In the genomic region with DNA sequence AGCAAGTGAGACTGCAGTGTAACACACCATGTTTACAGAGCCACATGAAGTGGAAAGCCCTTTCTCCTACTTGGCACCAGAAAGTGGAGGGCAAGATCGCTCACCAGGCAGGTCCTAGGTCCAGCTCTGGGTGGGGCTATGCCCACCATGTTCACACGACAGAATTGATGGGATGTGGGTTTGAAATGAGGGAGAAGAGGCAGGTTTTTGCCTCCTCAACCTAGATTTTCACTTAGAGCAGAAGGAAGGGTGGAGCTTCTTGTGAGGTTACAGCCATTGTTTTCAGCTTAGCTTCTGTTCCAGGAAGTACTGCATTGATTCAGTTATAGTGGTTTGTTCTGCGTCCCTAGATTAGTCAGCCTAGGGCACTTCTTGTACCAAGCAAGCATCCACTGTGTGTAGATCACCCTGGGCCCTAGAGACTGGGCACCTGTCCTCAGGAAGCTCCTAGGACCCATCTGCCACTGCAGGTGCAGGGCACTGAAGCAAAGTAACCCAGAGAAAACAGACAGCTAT, we compare ENCODE assay signal across 1 cellular context.
TF ChIP-seq lines count a peak whose summit lies in the region.

No MANE protein-coding gene starts in this region.

TF ChIP-seq in K562, 482 proteins besides CTCF, POLR2A, EP300 and RAD21 (continued from another document and continues in another):
- TF ChIP-seq CHD4 (IDR thresholded peaks at IDR 0.05; ENCODE audit: insufficient read depth, insufficient replicate concordance, low read depth, low read length, poor library complexity, severe bottlenecking) = no peak
- TF ChIP-seq ARHGAP35 (IDR thresholded peaks at IDR 0.05; ENCODE audit: partially characterized antibody) = no peak
- TF ChIP-seq, protein P1, sequence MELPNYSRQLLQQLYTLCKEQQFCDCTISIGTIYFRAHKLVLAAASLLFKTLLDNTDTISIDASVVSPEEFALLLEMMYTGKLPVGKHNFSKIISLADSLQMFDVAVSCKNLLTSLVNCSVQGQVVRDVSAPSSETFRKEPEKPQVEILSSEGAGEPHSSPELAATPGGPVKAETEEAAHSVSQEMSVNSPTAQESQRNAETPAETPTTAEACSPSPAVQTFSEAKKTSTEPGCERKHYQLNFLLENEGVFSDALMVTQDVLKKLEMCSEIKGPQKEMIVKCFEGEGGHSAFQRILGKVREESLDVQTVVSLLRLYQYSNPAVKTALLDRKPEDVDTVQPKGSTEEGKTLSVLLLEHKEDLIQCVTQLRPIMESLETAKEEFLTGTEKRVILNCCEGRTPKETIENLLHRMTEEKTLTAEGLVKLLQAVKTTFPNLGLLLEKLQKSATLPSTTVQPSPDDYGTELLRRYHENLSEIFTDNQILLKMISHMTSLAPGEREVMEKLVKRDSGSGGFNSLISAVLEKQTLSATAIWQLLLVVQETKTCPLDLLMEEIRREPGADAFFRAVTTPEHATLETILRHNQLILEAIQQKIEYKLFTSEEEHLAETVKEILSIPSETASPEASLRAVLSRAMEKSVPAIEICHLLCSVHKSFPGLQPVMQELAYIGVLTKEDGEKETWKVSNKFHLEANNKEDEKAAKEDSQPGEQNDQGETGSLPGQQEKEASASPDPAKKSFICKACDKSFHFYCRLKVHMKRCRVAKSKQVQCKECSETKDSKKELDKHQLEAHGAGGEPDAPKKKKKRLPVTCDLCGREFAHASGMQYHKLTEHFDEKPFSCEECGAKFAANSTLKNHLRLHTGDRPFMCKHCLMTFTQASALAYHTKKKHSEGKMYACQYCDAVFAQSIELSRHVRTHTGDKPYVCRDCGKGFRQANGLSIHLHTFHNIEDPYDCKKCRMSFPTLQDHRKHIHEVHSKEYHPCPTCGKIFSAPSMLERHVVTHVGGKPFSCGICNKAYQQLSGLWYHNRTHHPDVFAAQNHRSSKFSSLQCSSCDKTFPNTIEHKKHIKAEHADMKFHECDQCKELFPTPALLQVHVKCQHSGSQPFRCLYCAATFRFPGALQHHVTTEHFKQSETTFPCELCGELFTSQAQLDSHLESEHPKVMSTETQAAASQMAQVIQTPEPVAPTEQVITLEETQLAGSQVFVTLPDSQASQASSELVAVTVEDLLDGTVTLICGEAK (IDR thresholded peaks at IDR 0.05) = no peak
- TF ChIP-seq, protein P1 (CRISPR knock-in tag; IDR thresholded peaks at IDR 0.05) = no peak
- TF ChIP-seq, protein P2, sequence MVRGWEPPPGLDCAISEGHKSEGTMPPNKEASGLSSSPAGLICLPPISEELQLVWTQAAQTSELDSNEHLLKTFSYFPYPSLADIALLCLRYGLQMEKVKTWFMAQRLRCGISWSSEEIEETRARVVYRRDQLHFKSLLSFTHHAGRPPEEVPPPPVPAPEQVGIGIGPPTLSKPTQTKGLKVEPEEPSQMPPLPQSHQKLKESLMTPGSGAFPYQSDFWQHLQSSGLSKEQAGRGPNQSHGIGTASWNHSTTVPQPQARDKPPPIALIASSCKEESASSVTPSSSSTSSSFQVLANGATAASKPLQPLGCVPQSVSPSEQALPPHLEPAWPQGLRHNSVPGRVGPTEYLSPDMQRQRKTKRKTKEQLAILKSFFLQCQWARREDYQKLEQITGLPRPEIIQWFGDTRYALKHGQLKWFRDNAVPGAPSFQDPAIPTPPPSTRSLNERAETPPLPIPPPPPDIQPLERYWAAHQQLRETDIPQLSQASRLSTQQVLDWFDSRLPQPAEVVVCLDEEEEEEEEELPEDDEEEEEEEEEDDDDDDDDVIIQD (CRISPR knock-in tag; IDR thresholded peaks at IDR 0.05) = 0 out of 2 replicates have a peak, but pooled peaks have one; percentile 48
- TF ChIP-seq ZNF76 (CRISPR knock-in tag; IDR thresholded peaks at IDR 0.05; ENCODE audit: borderline replicate concordance) = peak; percentile 65; the same call in 1 of the 2 replicates
- TF ChIP-seq, protein P3, sequence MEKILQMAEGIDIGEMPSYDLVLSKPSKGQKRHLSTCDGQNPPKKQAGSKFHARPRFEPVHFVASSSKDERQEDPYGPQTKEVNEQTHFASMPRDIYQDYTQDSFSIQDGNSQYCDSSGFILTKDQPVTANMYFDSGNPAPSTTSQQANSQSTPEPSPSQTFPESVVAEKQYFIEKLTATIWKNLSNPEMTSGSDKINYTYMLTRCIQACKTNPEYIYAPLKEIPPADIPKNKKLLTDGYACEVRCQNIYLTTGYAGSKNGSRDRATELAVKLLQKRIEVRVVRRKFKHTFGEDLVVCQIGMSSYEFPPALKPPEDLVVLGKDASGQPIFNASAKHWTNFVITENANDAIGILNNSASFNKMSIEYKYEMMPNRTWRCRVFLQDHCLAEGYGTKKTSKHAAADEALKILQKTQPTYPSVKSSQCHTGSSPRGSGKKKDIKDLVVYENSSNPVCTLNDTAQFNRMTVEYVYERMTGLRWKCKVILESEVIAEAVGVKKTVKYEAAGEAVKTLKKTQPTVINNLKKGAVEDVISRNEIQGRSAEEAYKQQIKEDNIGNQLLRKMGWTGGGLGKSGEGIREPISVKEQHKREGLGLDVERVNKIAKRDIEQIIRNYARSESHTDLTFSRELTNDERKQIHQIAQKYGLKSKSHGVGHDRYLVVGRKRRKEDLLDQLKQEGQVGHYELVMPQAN (IDR thresholded peaks at IDR 0.05; ENCODE audit: borderline replicate concordance) = no peak
- TF ChIP-seq, protein P4, sequence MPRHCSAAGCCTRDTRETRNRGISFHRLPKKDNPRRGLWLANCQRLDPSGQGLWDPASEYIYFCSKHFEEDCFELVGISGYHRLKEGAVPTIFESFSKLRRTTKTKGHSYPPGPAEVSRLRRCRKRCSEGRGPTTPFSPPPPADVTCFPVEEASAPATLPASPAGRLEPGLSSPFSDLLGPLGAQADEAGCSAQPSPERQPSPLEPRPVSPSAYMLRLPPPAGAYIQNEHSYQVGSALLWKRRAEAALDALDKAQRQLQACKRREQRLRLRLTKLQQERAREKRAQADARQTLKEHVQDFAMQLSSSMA (CRISPR knock-in tag; IDR thresholded peaks at IDR 0.05) = no peak
- peak; percentile 42; the same call in 1 of the 2 replicates for TF ChIP-seq ELF1 (tag; IDR thresholded peaks at IDR 0.05)
- TF ChIP-seq FOXK1 (CRISPR knock-in tag; IDR thresholded peaks at IDR 0.05; ENCODE audit: borderline replicate concordance) = peak; percentile 37; the same call in 1 of the 2 replicates
- 0 out of 2 replicates have a peak, but pooled peaks have one; percentile 27 for TF ChIP-seq GABPA (tag; conservative IDR thresholded peaks at IDR 0.05; ENCODE audit: low read depth)
- TF ChIP-seq, protein P5, sequence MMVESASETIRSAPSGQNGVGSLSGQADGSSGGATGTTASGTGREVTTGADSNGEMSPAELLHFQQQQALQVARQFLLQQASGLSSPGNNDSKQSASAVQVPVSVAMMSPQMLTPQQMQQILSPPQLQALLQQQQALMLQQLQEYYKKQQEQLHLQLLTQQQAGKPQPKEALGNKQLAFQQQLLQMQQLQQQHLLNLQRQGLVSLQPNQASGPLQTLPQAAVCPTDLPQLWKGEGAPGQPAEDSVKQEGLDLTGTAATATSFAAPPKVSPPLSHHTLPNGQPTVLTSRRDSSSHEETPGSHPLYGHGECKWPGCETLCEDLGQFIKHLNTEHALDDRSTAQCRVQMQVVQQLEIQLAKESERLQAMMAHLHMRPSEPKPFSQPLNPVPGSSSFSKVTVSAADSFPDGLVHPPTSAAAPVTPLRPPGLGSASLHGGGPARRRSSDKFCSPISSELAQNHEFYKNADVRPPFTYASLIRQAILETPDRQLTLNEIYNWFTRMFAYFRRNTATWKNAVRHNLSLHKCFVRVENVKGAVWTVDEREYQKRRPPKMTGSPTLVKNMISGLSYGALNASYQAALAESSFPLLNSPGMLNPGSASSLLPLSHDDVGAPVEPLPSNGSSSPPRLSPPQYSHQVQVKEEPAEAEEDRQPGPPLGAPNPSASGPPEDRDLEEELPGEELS (CRISPR knock-in tag; IDR thresholded peaks at IDR 0.05; ENCODE audit: borderline replicate concordance) = no peak
- TF ChIP-seq, protein P6, sequence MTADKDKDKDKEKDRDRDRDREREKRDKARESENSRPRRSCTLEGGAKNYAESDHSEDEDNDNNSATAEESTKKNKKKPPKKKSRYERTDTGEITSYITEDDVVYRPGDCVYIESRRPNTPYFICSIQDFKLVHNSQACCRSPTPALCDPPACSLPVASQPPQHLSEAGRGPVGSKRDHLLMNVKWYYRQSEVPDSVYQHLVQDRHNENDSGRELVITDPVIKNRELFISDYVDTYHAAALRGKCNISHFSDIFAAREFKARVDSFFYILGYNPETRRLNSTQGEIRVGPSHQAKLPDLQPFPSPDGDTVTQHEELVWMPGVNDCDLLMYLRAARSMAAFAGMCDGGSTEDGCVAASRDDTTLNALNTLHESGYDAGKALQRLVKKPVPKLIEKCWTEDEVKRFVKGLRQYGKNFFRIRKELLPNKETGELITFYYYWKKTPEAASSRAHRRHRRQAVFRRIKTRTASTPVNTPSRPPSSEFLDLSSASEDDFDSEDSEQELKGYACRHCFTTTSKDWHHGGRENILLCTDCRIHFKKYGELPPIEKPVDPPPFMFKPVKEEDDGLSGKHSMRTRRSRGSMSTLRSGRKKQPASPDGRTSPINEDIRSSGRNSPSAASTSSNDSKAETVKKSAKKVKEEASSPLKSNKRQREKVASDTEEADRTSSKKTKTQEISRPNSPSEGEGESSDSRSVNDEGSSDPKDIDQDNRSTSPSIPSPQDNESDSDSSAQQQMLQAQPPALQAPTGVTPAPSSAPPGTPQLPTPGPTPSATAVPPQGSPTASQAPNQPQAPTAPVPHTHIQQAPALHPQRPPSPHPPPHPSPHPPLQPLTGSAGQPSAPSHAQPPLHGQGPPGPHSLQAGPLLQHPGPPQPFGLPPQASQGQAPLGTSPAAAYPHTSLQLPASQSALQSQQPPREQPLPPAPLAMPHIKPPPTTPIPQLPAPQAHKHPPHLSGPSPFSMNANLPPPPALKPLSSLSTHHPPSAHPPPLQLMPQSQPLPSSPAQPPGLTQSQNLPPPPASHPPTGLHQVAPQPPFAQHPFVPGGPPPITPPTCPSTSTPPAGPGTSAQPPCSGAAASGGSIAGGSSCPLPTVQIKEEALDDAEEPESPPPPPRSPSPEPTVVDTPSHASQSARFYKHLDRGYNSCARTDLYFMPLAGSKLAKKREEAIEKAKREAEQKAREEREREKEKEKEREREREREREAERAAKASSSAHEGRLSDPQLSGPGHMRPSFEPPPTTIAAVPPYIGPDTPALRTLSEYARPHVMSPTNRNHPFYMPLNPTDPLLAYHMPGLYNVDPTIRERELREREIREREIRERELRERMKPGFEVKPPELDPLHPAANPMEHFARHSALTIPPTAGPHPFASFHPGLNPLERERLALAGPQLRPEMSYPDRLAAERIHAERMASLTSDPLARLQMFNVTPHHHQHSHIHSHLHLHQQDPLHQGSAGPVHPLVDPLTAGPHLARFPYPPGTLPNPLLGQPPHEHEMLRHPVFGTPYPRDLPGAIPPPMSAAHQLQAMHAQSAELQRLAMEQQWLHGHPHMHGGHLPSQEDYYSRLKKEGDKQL (CRISPR knock-in tag; IDR thresholded peaks at IDR 0.05; ENCODE audit: borderline replicate concordance) = no peak
- TF ChIP-seq, protein P7, sequence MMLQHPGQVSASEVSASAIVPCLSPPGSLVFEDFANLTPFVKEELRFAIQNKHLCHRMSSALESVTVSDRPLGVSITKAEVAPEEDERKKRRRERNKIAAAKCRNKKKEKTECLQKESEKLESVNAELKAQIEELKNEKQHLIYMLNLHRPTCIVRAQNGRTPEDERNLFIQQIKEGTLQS (IDR thresholded peaks at IDR 0.05) = no peak
- TF ChIP-seq, protein P7 (CRISPR knock-in tag; conservative IDR thresholded peaks at IDR 0.05) = no peak
- peak; percentile 30; the same call in 1 of the 2 replicates for TF ChIP-seq RBFOX2 (IDR thresholded peaks at IDR 0.05; ENCODE audit: low read depth, low read length)
- TF ChIP-seq, protein P8, sequence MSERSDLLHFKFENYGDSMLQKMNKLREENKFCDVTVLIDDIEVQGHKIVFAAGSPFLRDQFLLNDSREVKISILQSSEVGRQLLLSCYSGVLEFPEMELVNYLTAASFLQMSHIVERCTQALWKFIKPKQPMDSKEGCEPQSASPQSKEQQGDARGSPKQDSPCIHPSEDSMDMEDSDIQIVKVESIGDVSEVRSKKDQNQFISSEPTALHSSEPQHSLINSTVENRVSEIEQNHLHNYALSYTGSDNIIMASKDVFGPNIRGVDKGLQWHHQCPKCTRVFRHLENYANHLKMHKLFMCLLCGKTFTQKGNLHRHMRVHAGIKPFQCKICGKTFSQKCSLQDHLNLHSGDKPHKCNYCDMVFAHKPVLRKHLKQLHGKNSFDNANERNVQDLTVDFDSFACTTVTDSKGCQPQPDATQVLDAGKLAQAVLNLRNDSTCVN (CRISPR knock-in tag; IDR thresholded peaks at IDR 0.05) = peak; percentile 82; the same call in 1 of the 2 replicates
- peak; percentile 56; the same call in 1 of the 2 replicates for TF ChIP-seq ZNF584 (CRISPR knock-in tag; IDR thresholded peaks at IDR 0.05; ENCODE audit: low read depth)
- no peak for TF ChIP-seq ZNF263 (CRISPR knock-in tag; IDR thresholded peaks at IDR 0.05; ENCODE audit: borderline replicate concordance)
- TF ChIP-seq NR3C1 (CRISPR knock-in tag; IDR thresholded peaks at IDR 0.05) = no peak
- peak; percentile 85 for TF ChIP-seq DMBX1 (CRISPR knock-in tag; IDR thresholded peaks at IDR 0.05; ENCODE audit: borderline replicate concordance)
- TF ChIP-seq SIN3B (IDR thresholded peaks at IDR 0.05; ENCODE audit: low read depth) = 0 out of 2 replicates have a peak, but pooled peaks have one; percentile 6
- TF ChIP-seq ZNF583 (CRISPR knock-in tag; IDR thresholded peaks at IDR 0.05) = 0 out of 2 replicates have a peak, but pooled peaks have one; percentile 64
- TF ChIP-seq ZNF41 (CRISPR knock-in tag; conservative IDR thresholded peaks at IDR 0.05) = 0 out of 2 replicates have a peak, but pooled peaks have one; percentile 26
- peak; percentile 83; the same call in 1 of the 2 replicates for TF ChIP-seq ERF (CRISPR knock-in tag; IDR thresholded peaks at IDR 0.05)
- TF ChIP-seq ETV1 (tag; conservative IDR thresholded peaks at IDR 0.05; ENCODE audit: low read depth) = no peak
- TF ChIP-seq BCOR (IDR thresholded peaks at IDR 0.05) = no peak
- no peak for TF ChIP-seq ZNF174 (CRISPR knock-in tag; IDR thresholded peaks at IDR 0.05)
